ENCODE assay signal across 1 cellular context in genomic region chr13:111042661-111043226, GRCh38.
TF ChIP-seq lines count a peak whose summit lies in the region.

No MANE protein-coding gene starts in this region.

TF ChIP-seq in IMR-90, 13 proteins besides CTCF, POLR2A, EP300 and RAD21 (continued from another document):
- TF ChIP-seq, protein P1, sequence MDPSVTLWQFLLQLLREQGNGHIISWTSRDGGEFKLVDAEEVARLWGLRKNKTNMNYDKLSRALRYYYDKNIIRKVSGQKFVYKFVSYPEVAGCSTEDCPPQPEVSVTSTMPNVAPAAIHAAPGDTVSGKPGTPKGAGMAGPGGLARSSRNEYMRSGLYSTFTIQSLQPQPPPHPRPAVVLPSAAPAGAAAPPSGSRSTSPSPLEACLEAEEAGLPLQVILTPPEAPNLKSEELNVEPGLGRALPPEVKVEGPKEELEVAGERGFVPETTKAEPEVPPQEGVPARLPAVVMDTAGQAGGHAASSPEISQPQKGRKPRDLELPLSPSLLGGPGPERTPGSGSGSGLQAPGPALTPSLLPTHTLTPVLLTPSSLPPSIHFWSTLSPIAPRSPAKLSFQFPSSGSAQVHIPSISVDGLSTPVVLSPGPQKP (IDR thresholded peaks at IDR 0.05; ENCODE audit: borderline replicate concordance, low read depth, low read length): no peak
- TF ChIP-seq CEBPB (IDR thresholded peaks at IDR 0.05; ENCODE audit: low read depth, low read length) (no peak), USF2 (IDR thresholded peaks at IDR 0.05; ENCODE audit: low read depth, low read length) (no peak), BHLHE40 (IDR thresholded peaks at IDR 0.05; ENCODE audit: low read depth, low read length) (no peak), MAFK (IDR thresholded peaks at IDR 0.05; ENCODE audit: low read depth, low read length) (no peak), MXI1 (IDR thresholded peaks at IDR 0.05; ENCODE audit: borderline replicate concordance, low read depth, low read length) (no peak), CHD1 (IDR thresholded peaks at IDR 0.05; ENCODE audit: low read depth, low read length) (no peak), RCOR1 (IDR thresholded peaks at IDR 0.05; ENCODE audit: insufficient replicate concordance, low read length) (no peak), MAZ (IDR thresholded peaks at IDR 0.05; ENCODE audit: borderline replicate concordance, low read depth, low read length) (no peak)
